ENCODE assay signal across 10 cellular contexts in the genomic region with DNA sequence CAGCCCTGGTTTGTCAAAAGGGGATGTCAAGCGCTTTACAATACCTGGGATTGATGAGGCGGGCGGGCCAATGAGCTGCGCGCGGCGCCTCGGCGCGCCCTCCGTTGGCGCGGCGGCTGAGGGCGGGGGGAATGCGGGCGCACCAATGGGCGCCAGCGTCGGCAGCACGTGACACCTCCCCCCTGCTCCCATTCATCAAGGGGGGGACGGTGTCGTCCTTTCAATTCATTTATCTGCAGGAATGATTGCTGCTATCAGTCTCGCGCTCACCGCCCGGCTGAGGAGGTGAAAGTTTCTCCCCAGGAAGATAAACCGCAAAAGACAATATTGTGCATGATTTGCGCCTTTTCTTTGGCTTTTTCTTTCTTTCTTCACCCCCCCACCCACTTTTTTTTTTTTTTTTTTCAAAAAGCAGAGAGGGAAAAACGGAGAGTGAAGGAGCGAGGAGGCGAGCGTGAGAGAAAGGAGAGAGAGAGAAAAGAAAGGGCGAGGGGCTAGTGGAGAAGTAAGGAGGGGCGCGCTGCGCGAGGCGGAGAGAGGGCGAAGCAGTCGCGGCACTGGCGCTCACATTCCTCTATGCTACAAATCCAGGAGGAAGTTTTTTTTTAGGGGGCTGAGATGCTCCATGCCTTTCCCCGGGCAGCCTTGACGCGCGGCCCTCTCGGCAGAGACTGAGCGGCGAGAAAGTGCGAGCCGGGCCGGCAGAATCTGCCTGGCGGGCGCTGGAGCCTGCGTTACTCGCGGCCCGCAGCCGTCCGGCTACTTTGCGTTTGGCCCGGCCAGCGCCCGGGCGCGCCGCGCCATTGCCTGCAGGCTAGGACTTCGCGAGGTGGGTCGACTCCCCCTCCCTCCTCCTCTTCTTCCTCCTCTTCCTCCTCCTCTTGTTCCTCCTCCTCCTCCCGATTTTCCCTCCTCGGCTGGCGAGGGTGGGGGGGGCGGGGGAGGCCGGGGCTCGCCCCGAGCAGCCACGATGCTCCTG. TPM values are rescaled to one million over a fixed set of nuclear protein-coding genes. Genes with fewer than 3 reads are reported as not detected.
A peak's percentile ranks its signal among the peaks of the same experiment; 100 is the strongest.
DNase-seq lines count a peak whose midpoint lies in the region; ATAC-seq and TF ChIP-seq lines count a peak whose summit lies in the region.
"Had no signal": no experiment of that assay in that cellular context is flagged by ENCODE, and none has a peak within 500 bp of the region (broad histone marks: within the 10 kb centered on the region; RNA-seq: fewer than 3 reads in every experiment).

Gene ZIC1, plus strand, starts transcription at position 223 of the 979 bp plus-strand sequence. Its CDS starts 748 bp downstream, at position 971.

- H3K27me3 ChIP-seq in layer of hippocampus (ENCODE audit: control insufficient read depth, insufficient read depth, low read length): peaks cover 10% of the 10 kb centered on the region

- peaks cover 74% of the 10 kb centered on the region for H3K27me3 Mint-ChIP-seq in activated CD8-positive, alpha-beta T cell treated with anti-CD3 and anti-CD28 coated beads, Interleukin-2, amount 10 ng/mL, durations not matched to agents 7 days and 5 days (ENCODE audit: low read depth)
- peaks cover 79% of the 10 kb centered on the region for H3K27me3 Mint-ChIP-seq in activated CD8-positive, alpha-beta T cell treated with anti-CD3 and anti-CD28 coated beads for 36 hours
- peaks cover 81% of the 10 kb centered on the region for H3K27me3 Mint-ChIP-seq in activated naive CD8-positive, alpha-beta T cell treated with anti-CD3 and anti-CD28 coated beads, Interleukin-2, amount 10 ng/mL, durations not matched to agents 7 days and 5 days

- peak within 1 kb of the TSS; percentile 46 for H3K4me3 Mint-ChIP-seq in activated CD8-positive, alpha-beta T cell treated with anti-CD3 and anti-CD28 coated beads, Interleukin-2, amount 10 ng/mL, durations not matched to agents 7 days and 5 days
- no peak within 1 kb of the TSS for H3K4me3 Mint-ChIP-seq in activated CD8-positive, alpha-beta T cell treated with anti-CD3 and anti-CD28 coated beads for 36 hours
- peak within 1 kb of the TSS; percentile 50 for H3K4me3 Mint-ChIP-seq in activated naive CD8-positive, alpha-beta T cell treated with anti-CD3 and anti-CD28 coated beads, Interleukin-2, amount 10 ng/mL, durations not matched to agents 7 days and 5 days

- peak within 1 kb of the TSS; percentile 82 for H3K27ac ChIP-seq in layer of hippocampus (ENCODE audit: low read depth, low read length)
- H3K27ac ChIP-seq: C4-2B had no signal

- peaks cover 28% of the 10 kb centered on the region for H3K4me1 Mint-ChIP-seq in activated CD8-positive, alpha-beta T cell treated with anti-CD3 and anti-CD28 coated beads, Interleukin-2, amount 10 ng/mL, durations not matched to agents 7 days and 5 days (ENCODE audit: low read depth)
- H3K4me1 Mint-ChIP-seq in activated CD8-positive, alpha-beta T cell treated with anti-CD3 and anti-CD28 coated beads for 36 hours (ENCODE audit: low read depth): peaks cover 38% of the 10 kb centered on the region
- H3K4me1 Mint-ChIP-seq in activated naive CD8-positive, alpha-beta T cell treated with anti-CD3 and anti-CD28 coated beads, Interleukin-2, amount 10 ng/mL, durations not matched to agents 7 days and 5 days: peaks cover 23% of the 10 kb centered on the region

- POLR2A ChIA-PET in activated CD8-positive, alpha-beta T cell treated with anti-CD3 and anti-CD28 coated beads, Interleukin-2, amount 10 ng/mL, durations not matched to agents 7 days and 5 days (lab: Charles Lee): no interaction called here
- POLR2A ChIA-PET in activated CD8-positive, alpha-beta T cell treated with anti-CD3 and anti-CD28 coated beads for 36 hours (lab: Charles Lee): no interaction called here
- POLR2A ChIA-PET in activated naive CD8-positive, alpha-beta T cell treated with anti-CD3 and anti-CD28 coated beads, Interleukin-2, amount 10 ng/mL, durations not matched to agents 7 days and 5 days (lab: Charles Lee): no interaction called here

- H3K36me3 Mint-ChIP-seq in activated CD8-positive, alpha-beta T cell treated with anti-CD3 and anti-CD28 coated beads, Interleukin-2, amount 10 ng/mL, durations not matched to agents 7 days and 5 days (ENCODE audit: low read depth): peaks cover 32% of the 10 kb centered on the region
- peaks cover 27% of the 10 kb centered on the region for H3K36me3 Mint-ChIP-seq in activated CD8-positive, alpha-beta T cell treated with anti-CD3 and anti-CD28 coated beads for 36 hours (ENCODE audit: low read depth)
- peaks cover 11% of the 10 kb centered on the region for H3K36me3 Mint-ChIP-seq in activated naive CD8-positive, alpha-beta T cell treated with anti-CD3 and anti-CD28 coated beads, Interleukin-2, amount 10 ng/mL, durations not matched to agents 7 days and 5 days

- CTCF ChIA-PET in activated CD8-positive, alpha-beta T cell treated with anti-CD3 and anti-CD28 coated beads, Interleukin-2, amount 10 ng/mL, durations not matched to agents 7 days and 5 days (lab: Charles Lee): no interaction called here
- CTCF ChIA-PET in activated CD8-positive, alpha-beta T cell treated with anti-CD3 and anti-CD28 coated beads for 36 hours (lab: Charles Lee): no interaction called here

- no peak for TF ChIP-seq CTCF in activated CD8-positive, alpha-beta T cell treated with anti-CD3 and anti-CD28 coated beads for 36 hours (IDR thresholded peaks at IDR 0.05)

- DNase-seq in activated CD8-positive, alpha-beta T cell treated with anti-CD3 and anti-CD28 coated beads, Interleukin-2, amount 10 ng/mL, durations not matched to agents 7 days and 5 days: no peak
- no peak for DNase-seq in activated CD8-positive, alpha-beta T cell treated with anti-CD3 and anti-CD28 coated beads for 36 hours
- no peak for DNase-seq in activated naive CD8-positive, alpha-beta T cell treated with anti-CD3 and anti-CD28 coated beads, Interleukin-2, amount 10 ng/mL, durations not matched to agents 7 days and 5 days
- peak; percentile 60 for DNase-seq in stromal cell of bone marrow (ENCODE audit: low read depth)
- no peak for DNase-seq in KG1 (lab: John Stamatoyannopoulos, UW)
- no peak for DNase-seq in NCI-H2107 (lab: John Stamatoyannopoulos, UW)
- DNase-seq: SHP77 had no signal

- intact Hi-C loops in activated CD8-positive, alpha-beta T cell treated with anti-CD3 and anti-CD28 coated beads for 36 hours (cut with micrococcal nuclease): loop anchor here (10.0 kb wide), 1 partner anchor 55 kb away; no protein-coding TSS in a partner anchor

- H3K9me3 Mint-ChIP-seq in activated CD8-positive, alpha-beta T cell treated with anti-CD3 and anti-CD28 coated beads, Interleukin-2, amount 10 ng/mL, durations not matched to agents 7 days and 5 days (ENCODE audit: insufficient read depth): peaks cover 32% of the 10 kb centered on the region
- peaks cover 9% of the 10 kb centered on the region for H3K9me3 Mint-ChIP-seq in activated CD8-positive, alpha-beta T cell treated with anti-CD3 and anti-CD28 coated beads for 36 hours
- H3K9me3 Mint-ChIP-seq in activated naive CD8-positive, alpha-beta T cell treated with anti-CD3 and anti-CD28 coated beads, Interleukin-2, amount 10 ng/mL, durations not matched to agents 7 days and 5 days: peaks cover 16% of the 10 kb centered on the region

- ATAC-seq in activated CD8-positive, alpha-beta T cell treated with anti-CD3 and anti-CD28 coated beads, Interleukin-2, amount 10 ng/mL, durations not matched to agents 7 days and 5 days: no peak
- ATAC-seq in activated CD8-positive, alpha-beta T cell treated with anti-CD3 and anti-CD28 coated beads for 36 hours: no peak
- no peak for ATAC-seq in activated naive CD8-positive, alpha-beta T cell treated with anti-CD3 and anti-CD28 coated beads, Interleukin-2, amount 10 ng/mL, durations not matched to agents 7 days and 5 days (ENCODE audit: low read depth)
- no peak for ATAC-seq in GM18909 (IDR thresholded peaks at IDR 0.05; ENCODE audit: poor library complexity, unreplicated experiment)

- H3K27ac Mint-ChIP-seq in activated CD8-positive, alpha-beta T cell treated with anti-CD3 and anti-CD28 coated beads, Interleukin-2, amount 10 ng/mL, durations not matched to agents 7 days and 5 days: peak within 1 kb of the TSS; percentile 73
- H3K27ac Mint-ChIP-seq in activated CD8-positive, alpha-beta T cell treated with anti-CD3 and anti-CD28 coated beads for 36 hours: no peak within 1 kb of the TSS
- H3K27ac Mint-ChIP-seq in activated naive CD8-positive, alpha-beta T cell treated with anti-CD3 and anti-CD28 coated beads, Interleukin-2, amount 10 ng/mL, durations not matched to agents 7 days and 5 days: peak within 1 kb of the TSS; percentile 81

RNA-seq across cellular contexts. Expression of gene ZIC1, which starts in this region (rescaled TPM):
- total RNA-seq in activated CD8-positive, alpha-beta T cell treated with anti-CD3 and anti-CD28 coated beads, Interleukin-2, amount 10 ng/mL, durations not matched to agents 7 days and 5 days: not detected
- total RNA-seq in activated CD8-positive, alpha-beta T cell treated with anti-CD3 and anti-CD28 coated beads for 36 hours: not detected
- total RNA-seq in activated naive CD8-positive, alpha-beta T cell treated with anti-CD3 and anti-CD28 coated beads, Interleukin-2, amount 10 ng/mL, durations not matched to agents 7 days and 5 days: not detected
